Comparison of ENCODE assay signal across 1 cellular context in genomic region chr6:113734886-113735481, GRCh38.
TF ChIP-seq lines count a peak whose summit lies in the region.

No MANE protein-coding gene starts in this region.

TF ChIP-seq in HCT116, 20 proteins besides CTCF, POLR2A, EP300 and RAD21 (continued from another document):
- TF ChIP-seq ATF3 (IDR thresholded peaks at IDR 0.05) (no peak), ZBTB33 (IDR thresholded peaks at IDR 0.05; ENCODE audit: extremely low read depth, insufficient replicate concordance, low read length) (no peak), EGR1 (IDR thresholded peaks at IDR 0.05; ENCODE audit: low read depth) (no peak), ELF1 (IDR thresholded peaks at IDR 0.05; ENCODE audit: borderline replicate concordance, low read depth) (no peak), YY1 (IDR thresholded peaks at IDR 0.05; ENCODE audit: extremely low read depth, insufficient replicate concordance, low read depth, low read length) (no peak)
